Comparison of ENCODE assay signal across 22 cellular contexts in genomic region chr1:118902299-118903270, GRCh38.
DNase-seq lines count a peak whose midpoint lies in the region; ATAC-seq and TF ChIP-seq lines count a peak whose summit lies in the region.
"Had no signal": no experiment of that assay in that cellular context is flagged by ENCODE, and none has a peak within 500 bp of the region (broad histone marks: within the 10 kb centered on the region; RNA-seq: fewer than 3 reads in every experiment).

No MANE protein-coding gene starts in this region.

- H3K4me3 ChIP-seq in brain microvascular endothelial cell (ENCODE audit: low read depth, low read length) (no peak overlapping the region), Karpas-422 (ENCODE audit: low read length) (no peak overlapping the region)
- H3K4me3 ChIP-seq: breast epithelium, SJCRH30, uterus had no signal

- H2AFZ ChIP-seq in Karpas-422 (ENCODE audit: low read length): no peak overlapping the region

- H3K36me3 ChIP-seq in brain microvascular endothelial cell (replicated peaks) (peaks cover 49% of the 10 kb centered on the region), Karpas-422 (ENCODE audit: insufficient read depth, low read length) (no peaks in the 10 kb centered on the region)
- H3K36me3 ChIP-seq: breast epithelium, uterus had no signal

- H3K27ac ChIP-seq in brain microvascular endothelial cell: no peak overlapping the region
- H3K27ac ChIP-seq in Karpas-422 (ENCODE audit: low read length): no peak overlapping the region
- H3K27ac ChIP-seq: breast epithelium, SJCRH30, uterus had no signal

- H4K20me1 ChIP-seq in Karpas-422 (ENCODE audit: insufficient read depth, low read depth, low read length): no peaks in the 10 kb centered on the region

- no peaks in the 10 kb centered on the region for H3K79me2 ChIP-seq in Karpas-422 (ENCODE audit: low read length)

- ATAC-seq in left lobe of liver: peak; percentile 62
- ATAC-seq: activated T-helper 17 cell treated with anti-CD3 and anti-CD28 coated beads, Interleukin-2, amount 50 U/mL, for 72 hours; naive thymus-derived CD4-positive, alpha-beta T cell; right cardiac atrium had no signal

- DNase-seq in AG08395 (ENCODE audit: low spot score) (peak; percentile 55), HT-29 (ENCODE audit: low spot score) (peak; percentile 12), brain microvascular endothelial cell (peak; percentile 24), left lobe of liver (ENCODE audit: low spot score) (peak; percentile 46), dedifferentiated amniotic fluid mesenchymal stem cell (ENCODE audit: extremely low spot score) (no peak), NCI-H187 treated with DMSO at 0.1 percent for 48 hours (lab: John Stamatoyannopoulos, UW) (no peak), Karpas-422 (no peak), NCI-H526 treated with DMSO at 0.1 percent for 48 hours (lab: John Stamatoyannopoulos, UW) (no peak)
- DNase-seq: activated CD4-positive, alpha-beta T cell treated with anti-CD3 and anti-CD28 coated beads, Interleukin-2, amount 10 ng/mL, durations not matched to agents 24 days and 14 days; activated naive CD8-positive, alpha-beta T cell treated with anti-CD3 and anti-CD28 coated beads, Interleukin-2, amount 10 ng/mL, durations not matched to agents 7 days and 5 days; COR-L47; kidney glomerular epithelial cell; naive thymus-derived CD4-positive, alpha-beta T cell; NCI-H187; NCI-H345; right cardiac atrium; SJCRH30; stimulated activated CD8-positive, alpha-beta memory T cell treated with anti-CD3 and anti-CD28 coated beads, Interleukin-4, amount 100 ng/mL, for 48 hours; T-helper 1 cell; uterus had no signal

- no peak overlapping the region for H3K4me2 ChIP-seq in Karpas-422 (ENCODE audit: low read depth, low read length, poor library complexity, severe bottlenecking)

- H3K27me3 ChIP-seq in brain microvascular endothelial cell (replicated peaks) (no peaks in the 10 kb centered on the region), Karpas-422 (ENCODE audit: low read length) (no peaks in the 10 kb centered on the region)
- H3K27me3 ChIP-seq: breast epithelium, SJCRH30, uterus had no signal

- no peak overlapping the region for H3K9ac ChIP-seq in Karpas-422 (ENCODE audit: low read length)

- in situ Hi-C loops in brain microvascular endothelial cell (cut with HindIII; ENCODE audit: low pct_ligation_motif_present, low sequenced_read_pairs): no loop called here

- no peak for TF ChIP-seq CTCF in brain microvascular endothelial cell (IDR thresholded peaks at IDR 0.05; ENCODE audit: low read depth, low read length, missing control alignments)

- 0 out of 2 replicates have a peak, but pooled peaks cover 4% of the 10 kb centered on the region for H3K9me2 ChIP-seq in Karpas-422 (replicated peaks; ENCODE audit: insufficient read depth, low read length)

- H3K9me3 ChIP-seq in Karpas-422 (ENCODE audit: low read length): no peaks in the 10 kb centered on the region
- H3K9me3 ChIP-seq: breast epithelium, SJCRH30, uterus had no signal

- no peaks in the 10 kb centered on the region for H3K4me1 ChIP-seq in Karpas-422 (ENCODE audit: low read length)
- H3K4me1 ChIP-seq: breast epithelium, SJCRH30, uterus had no signal

Comparison
In these comparisons a context has a peak if more than half of its experiments do, and no peak if none do; other contexts are left out.
1. DNase-seq: peak in AG08395 (single experiment), HT-29 (single experiment), brain microvascular endothelial cell (single experiment) and left lobe of liver (single experiment); none in dedifferentiated amniotic fluid mesenchymal stem cell (single experiment), NCI-H187 treated with DMSO at 0.1 percent for 48 hours (single experiment), Karpas-422 (single experiment) and NCI-H526 treated with DMSO at 0.1 percent for 48 hours (single experiment).